ENCODE assay signal across 17 cellular contexts in the genomic region with DNA sequence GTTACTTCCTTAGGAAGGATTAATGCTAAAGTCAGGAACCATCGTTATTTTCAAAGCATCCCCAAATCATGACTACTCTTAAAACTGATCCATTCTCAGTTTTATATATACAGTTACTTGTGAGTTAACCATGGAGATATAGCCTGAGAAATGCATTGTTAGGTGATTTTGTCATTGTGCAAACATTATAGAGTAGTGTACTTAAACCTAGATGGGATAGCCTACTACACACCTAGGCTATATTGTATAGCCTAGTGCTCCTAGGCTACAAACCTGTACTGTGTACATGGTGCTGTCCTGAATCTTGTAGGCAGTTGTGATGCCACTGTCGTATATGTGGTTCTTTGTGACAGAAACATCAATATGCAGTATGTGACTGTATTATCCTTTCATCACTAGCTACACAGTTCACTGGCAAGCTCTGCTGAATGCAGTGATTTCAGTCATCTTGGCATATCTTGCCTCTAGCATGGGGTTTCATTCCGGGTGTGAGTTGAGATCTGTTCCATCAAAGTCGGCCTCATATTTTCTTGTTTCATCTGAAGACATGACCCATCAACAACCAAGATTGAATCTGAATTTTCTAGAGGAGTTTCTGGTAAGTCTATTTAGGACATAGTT. TPM values are rescaled to one million over a fixed set of nuclear protein-coding genes. Genes with fewer than 3 reads are reported as not detected.
DNase-seq lines count a peak whose midpoint lies in the region; ATAC-seq and TF ChIP-seq lines count a peak whose summit lies in the region.
"Had no signal": no experiment of that assay in that cellular context is flagged by ENCODE, and none has a peak within 500 bp of the region (broad histone marks: within the 10 kb centered on the region; RNA-seq: fewer than 3 reads in every experiment).

No MANE protein-coding gene starts in this region.

- peak; percentile 26 for DNase-seq in DMS53 (lab: John Stamatoyannopoulos, UW)
- no peak for DNase-seq in DMS53 treated with DMSO at 0.1 percent for 48 hours (lab: John Stamatoyannopoulos, UW; ENCODE audit: unreplicated experiment)
- peak; percentile 7 for DNase-seq in astrocyte of the spinal cord (ENCODE audit: low read depth, low spot score)
- DNase-seq in midbrain (lab: John Stamatoyannopoulos, UW), result peak; percentile 8
- DNase-seq in type B pancreatic cell (ENCODE audit: extremely low spot score, unreplicated experiment), result no peak
- no peak for DNase-seq in SJCRH30
- DNase-seq: CD8-positive, alpha-beta memory T cell; Karpas-422; NCI-H187; NCI-H345; NCI-H526 treated with DMSO at 0.1 percent for 48 hours; RPMI8226 had no signal

- TF ChIP-seq CTCF in astrocyte of the spinal cord (IDR thresholded peaks at IDR 0.05; ENCODE audit: low read depth, low read length) (no peak), type B pancreatic cell (conservative IDR thresholded peaks at IDR 0.05) (no peak)

- no peak overlapping the region for H3K4me3 Mint-ChIP-seq in type B pancreatic cell
- H3K4me3 Mint-ChIP-seq: CD8-positive, alpha-beta memory T cell had no signal

- no peaks in the 10 kb centered on the region for H3K36me3 ChIP-seq in SJCRH30
- H3K36me3 ChIP-seq: BLaER1, MG63 had no signal

- no peaks in the 10 kb centered on the region for H3K4me1 ChIP-seq in SJCRH30
- H3K4me1 ChIP-seq: BLaER1 had no signal

- H3K27me3 ChIP-seq in SJCRH30, result no peaks in the 10 kb centered on the region
- H3K27me3 ChIP-seq: BLaER1, MG63 had no signal

- no peaks in the 10 kb centered on the region for H3K4me1 Mint-ChIP-seq in type B pancreatic cell (ENCODE audit: unreplicated experiment)

- H3K27ac ChIP-seq in SJCRH30, result no peak overlapping the region
- H3K27ac ChIP-seq: 22Rv1, BLaER1 had no signal

- ATAC-seq in GM18858 (IDR thresholded peaks at IDR 0.05; ENCODE audit: unreplicated experiment) (no peak), GM18907 (IDR thresholded peaks at IDR 0.05; ENCODE audit: unreplicated experiment) (no peak)

- H3K36me3 Mint-ChIP-seq in type B pancreatic cell, result peaks cover 6% of the 10 kb centered on the region

- no peak overlapping the region for H3K4me3 ChIP-seq in astrocyte of the spinal cord (ENCODE audit: low read depth, low read length)
- no peak overlapping the region for H3K4me3 ChIP-seq in SJCRH30
- H3K4me3 ChIP-seq: BLaER1, MG63 had no signal

- H3K9me3 Mint-ChIP-seq in type B pancreatic cell, result peaks cover 13% of the 10 kb centered on the region
- H3K9me3 Mint-ChIP-seq: CD8-positive, alpha-beta memory T cell had no signal

- no peaks in the 10 kb centered on the region for H3K27me3 Mint-ChIP-seq in type B pancreatic cell
- H3K27me3 Mint-ChIP-seq: CD8-positive, alpha-beta memory T cell had no signal

- no peaks in the 10 kb centered on the region for H3K9me3 ChIP-seq in SJCRH30 (replicated peaks)
- H3K9me3 ChIP-seq: MG63 had no signal

- peak overlapping the region; percentile 44 for H3K27ac Mint-ChIP-seq in type B pancreatic cell
- H3K27ac Mint-ChIP-seq: CD8-positive, alpha-beta memory T cell had no signal

- in situ Hi-C loops in astrocyte of the spinal cord (cut with HindIII; ENCODE audit: low sequenced_read_pairs), result no loop called here

RNA-seq across cellular contexts. Expression of a gene that starts 45.3 kb away (rescaled TPM):
- 22.8 and 26.3 TPM in 2 replicates for total RNA-seq in type B pancreatic cell (ENCODE audit: low replicate concordance)
- total RNA-seq in SJCRH30 (2014; rRNA removed; shearing (Covaris generic)), result 72.8 and 74.5 TPM in 2 replicates

Comparison
In these comparisons a context has a peak if more than half of its experiments do, and no peak if none do; other contexts are left out.
1. DNase-seq: peak in DMS53 (single experiment), astrocyte of the spinal cord (single experiment) and midbrain (single experiment); none in DMS53 treated with DMSO at 0.1 percent for 48 hours (single experiment), type B pancreatic cell (single experiment) and SJCRH30 (0 of 2).